In genomic region chr1:36148821-36149236, GRCh38 we compare ENCODE assay signal across 8 cellular contexts. TPM values are rescaled to one million over a fixed set of nuclear protein-coding genes. Genes with fewer than 3 reads are reported as not detected.
DNase-seq lines count a peak whose midpoint lies in the region; ATAC-seq, FAIRE-seq and TF ChIP-seq lines count a peak whose summit lies in the region.

No MANE protein-coding gene starts in this region.

- intact Hi-C loops in body of pancreas (cut with DNase I) (loop anchor here (10.0 kb wide), 1 partner anchor 54 kb away; no protein-coding TSS in a partner anchor), aorta (cut with DNase I) (loop anchor here (1.0 to 5.0 kb wide), 4 partner anchors 39 to 138 kb away; partner anchors contain the start of gene THRAP3 (in 1 of the 2))

- H3K9ac ChIP-seq in mesendoderm (ENCODE audit: low read length), result peak overlapping the region; percentile 82

- H3K9me3 ChIP-seq in body of pancreas, result no peaks in the 10 kb centered on the region
- no peaks in the 10 kb centered on the region for H3K9me3 ChIP-seq in aorta (ENCODE audit: control insufficient read depth, low read length)

- H2BK120ac ChIP-seq in mesendoderm (ENCODE audit: low read depth, low read length), result no peak overlapping the region

- H2BK15ac ChIP-seq in mesendoderm (replicated peaks; ENCODE audit: low read depth), result no peak overlapping the region

- H3K4me1 ChIP-seq in body of pancreas (peaks cover 40% of the 10 kb centered on the region), mesendoderm (ENCODE audit: control insufficient read depth, low read depth, low read length) (peaks cover 9% of the 10 kb centered on the region), aorta (ENCODE audit: control insufficient read depth in 1 of 2, insufficient read depth in 2 of 2, low read length in 2 of 2) (no peaks in the 10 kb centered on the region)

- peak overlapping the region; percentile 97 for H3K27ac Mint-ChIP-seq in stimulated activated naive CD8-positive, alpha-beta T cell treated with anti-CD3 and anti-CD28 coated beads, Interleukin-15, Interleukin-2, amounts not matched to agents 100 ng/mL and 50 ng/mL, for 24 hours

- no peaks in the 10 kb centered on the region for H3K27me3 Mint-ChIP-seq in stimulated activated naive CD8-positive, alpha-beta T cell treated with anti-CD3 and anti-CD28 coated beads, Interleukin-15, Interleukin-2, amounts not matched to agents 100 ng/mL and 50 ng/mL, for 24 hours

- no peak for ATAC-seq in stimulated activated naive CD8-positive, alpha-beta T cell treated with anti-CD3 and anti-CD28 coated beads, Interleukin-15, Interleukin-2, amounts not matched to agents 100 U/mL and 50 U/mL, for 24 hours
- ATAC-seq in body of pancreas (no peak), aorta (ENCODE audit: low FRiP score) (no peak), GM18502 (IDR thresholded peaks at IDR 0.05; ENCODE audit: poor library complexity, unreplicated experiment) (no peak)

- H2AK5ac ChIP-seq in mesendoderm (ENCODE audit: low read length), result no peak overlapping the region

- H3K79me1 ChIP-seq in mesendoderm (ENCODE audit: low read length), result no peaks in the 10 kb centered on the region

- TF ChIP-seq CTCF in body of pancreas (IDR thresholded peaks at IDR 0.05) (no peak), D721Med (IDR thresholded peaks at IDR 0.05; ENCODE audit: insufficient read depth, missing control alignments) (no peak)

- no peak for FAIRE-seq in D721Med (lab: Jason Lieb, UNC)

- H3K4me1 Mint-ChIP-seq in stimulated activated naive CD8-positive, alpha-beta T cell treated with anti-CD3 and anti-CD28 coated beads, Interleukin-15, Interleukin-2, amounts not matched to agents 100 ng/mL and 50 ng/mL, for 24 hours (ENCODE audit: low read depth), result peaks cover 69% of the 10 kb centered on the region

- no peak overlapping the region for H3K4ac ChIP-seq in mesendoderm (ENCODE audit: low read depth, low read length)

- no peak overlapping the region for H2BK5ac ChIP-seq in mesendoderm (ENCODE audit: low read length)

- no peak for TF ChIP-seq POLR2A in body of pancreas (IDR thresholded peaks at IDR 0.05)

- WGBS in body of pancreas, 2 donors, result 1 to 3% methylated on average over 16 of the region's 16 CpGs
- WGBS in mesendoderm (ENCODE audit: extremely low coverage, insufficient coverage, low lambda C conversion rate), result no CpG with 5 or more reads among the region's 16 CpGs
- 0 to 1% methylated on average over 16 of the region's 16 CpGs for WGBS in aorta, 2 donors

- no peak overlapping the region for H3K18ac ChIP-seq in mesendoderm (ENCODE audit: low read length)

- H3K4me2 ChIP-seq in mesendoderm (ENCODE audit: low read length), result peak overlapping the region; percentile 79

- H3K79me2 ChIP-seq in mesendoderm (ENCODE audit: control insufficient read depth, insufficient read depth, low read length), result no peaks in the 10 kb centered on the region

- H3K27ac ChIP-seq in body of pancreas, result peak overlapping the region; percentile 76 to 96 (median 86)
- H3K27ac ChIP-seq in mesendoderm (ENCODE audit: low read depth, low read length), result peak overlapping the region; percentile 71
- H3K27ac ChIP-seq in aorta (ENCODE audit: low read depth in 1 of 2, low read length in 2 of 2), result peak overlapping the region in 1 of 2 donors; percentile 43

- H3K4me3 Mint-ChIP-seq in stimulated activated naive CD8-positive, alpha-beta T cell treated with anti-CD3 and anti-CD28 coated beads, Interleukin-15, Interleukin-2, amounts not matched to agents 100 ng/mL and 50 ng/mL, for 24 hours, result peak overlapping the region; percentile 97

- H3K56ac ChIP-seq in mesendoderm (ENCODE audit: low read length), result peak overlapping the region; percentile 92

- H4K8ac ChIP-seq in mesendoderm (ENCODE audit: low read depth, low read length), result no peak overlapping the region

- H3K23ac ChIP-seq in mesendoderm (ENCODE audit: low read length), result peak overlapping the region; percentile 83

- H3K36me3 ChIP-seq in body of pancreas (replicated peaks in 1 of 2; ENCODE audit: insufficient read depth in 1 of 2, low read depth in 2 of 2), result no peaks in the 10 kb centered on the region
- no peaks in the 10 kb centered on the region for H3K36me3 ChIP-seq in mesendoderm (ENCODE audit: control insufficient read depth, insufficient read depth, low read length)
- no peaks in the 10 kb centered on the region for H3K36me3 ChIP-seq in aorta (ENCODE audit: control insufficient read depth in 1 of 2, insufficient read depth in 2 of 2, low read length in 1 of 2)

- no peak for DNase-seq in stimulated activated naive CD8-positive, alpha-beta T cell treated with anti-CD3 and anti-CD28 coated beads, Interleukin-15, Interleukin-2, amounts not matched to agents 100 U/mL and 50 U/mL, for 24 hours
- no peak for DNase-seq in body of pancreas
- DNase-seq in mesendoderm, result no peak
- no peak for DNase-seq in aorta
- no peak for DNase-seq in SKM-1 (lab: John Stamatoyannopoulos, UW; ENCODE audit: unreplicated experiment)
- DNase-seq in D721Med (ENCODE audit: insufficient read length, low spot score), result no peak

- H4K5ac ChIP-seq in mesendoderm (ENCODE audit: low read length), result no peak overlapping the region

- peak overlapping the region; percentile 40 to 47 for H3K4me3 ChIP-seq in body of pancreas
- peak overlapping the region; percentile 56 for H3K4me3 ChIP-seq in mesendoderm (ENCODE audit: low read length)
- peak overlapping the region; percentile 23 to 48 for H3K4me3 ChIP-seq in aorta (ENCODE audit: low read length in 2 of 2)

- H3K9me3 Mint-ChIP-seq in stimulated activated naive CD8-positive, alpha-beta T cell treated with anti-CD3 and anti-CD28 coated beads, Interleukin-15, Interleukin-2, amounts not matched to agents 100 ng/mL and 50 ng/mL, for 24 hours, result no peaks in the 10 kb centered on the region

- H3K27me3 ChIP-seq in body of pancreas (no peaks in the 10 kb centered on the region), mesendoderm (ENCODE audit: insufficient read depth, low read length, poor library complexity) (no peaks in the 10 kb centered on the region), aorta (ENCODE audit: control insufficient read depth in 1 of 2, insufficient read depth in 2 of 2, low read length in 1 of 2) (no peaks in the 10 kb centered on the region)

- peaks cover 11% of the 10 kb centered on the region for H3K36me3 Mint-ChIP-seq in stimulated activated naive CD8-positive, alpha-beta T cell treated with anti-CD3 and anti-CD28 coated beads, Interleukin-15, Interleukin-2, amounts not matched to agents 100 ng/mL and 50 ng/mL, for 24 hours (ENCODE audit: low read depth)

RNA-seq across cellular contexts. Expression of gene TRAPPC3, which starts 0.5 kb away (rescaled TPM):
- 10 to 100 TPM; 45.7 to 71.5 TPM for total RNA-seq in body of pancreas
- polyA plus RNA-seq in mesendoderm (2013, experiment 1 of 2), result 40.2 TPM
- 41.3 TPM for polyA plus RNA-seq in mesendoderm (2013, experiment 2 of 2)
- 10 to 100 TPM; 55.6 to 61.7 TPM for total RNA-seq in aorta
- polyA plus RNA-seq in aorta, result 10 to 100 TPM; 81.0 to 90.7 TPM

RNA-seq across cellular contexts. Expression of gene MAP7D1, which starts 7.1 kb away (rescaled TPM):
- total RNA-seq in body of pancreas (10 to 100 TPM; 32.9 to 97.2 TPM), aorta (100 to 1,000 TPM; 113 to 133 TPM)
- 38.9 TPM for polyA plus RNA-seq in mesendoderm (2013, experiment 1 of 2)
- polyA plus RNA-seq in mesendoderm (2013, experiment 2 of 2), result 40.0 TPM
- polyA plus RNA-seq in aorta, result 10 to 100 TPM; 52.8 to 81.2 TPM

RNA-seq across cellular contexts. Expression of gene COL8A2, which starts 23.8 kb away (rescaled TPM):
- total RNA-seq in body of pancreas (1 to 10 TPM; 1.3 to 1.6 TPM), aorta (10 to 100 TPM; 37.5 to 48.5 TPM)
- polyA plus RNA-seq in mesendoderm (2013, experiment 1 of 2), result 0.49 TPM
- 0.50 TPM for polyA plus RNA-seq in mesendoderm (2013, experiment 2 of 2)
- polyA plus RNA-seq in aorta, result 10 to 100 TPM; 17.4 to 18.4 TPM

Comparison
In these comparisons a context has a peak if more than half of its experiments do, and no peak if none do; other contexts are left out.
1. RNA of gene COL8A2, which starts 23.8 kb away (total RNA-seq): 37.5 to 48.5 TPM in aorta; 1.3 to 1.6 TPM in body of pancreas; every median in the first group is over 10 times any median in the second.
2. Peak in every context shown above with its lines, with median percentiles within 50 percentile points of each other: H3K4me3 ChIP-seq.